14 cellular contexts compared by ENCODE assay signal in genomic region chr20:38617011-38617829, GRCh38. TPM values are rescaled to one million over a fixed set of nuclear protein-coding genes. Genes with fewer than 3 reads are reported as not detected.
DNase-seq lines count a peak whose midpoint lies in the region; ATAC-seq and TF ChIP-seq lines count a peak whose summit lies in the region.
"Had no signal": no experiment of that assay in that cellular context is flagged by ENCODE, and none has a peak within 500 bp of the region (broad histone marks: within the 10 kb centered on the region; RNA-seq: fewer than 3 reads in every experiment).

No MANE protein-coding gene starts in this region.

- no TSS peak for BruUV-seq in IMR-90 (replicated peaks; lab: Mats Ljungman, UMichigan)

- H2BK120ac ChIP-seq in IMR-90 (ENCODE audit: low read depth, low read length) (no peak overlapping the region), mesenchymal stem cell (ENCODE audit: low read depth, low read length) (no peak overlapping the region)

- no peak overlapping the region for H3K4me2 ChIP-seq in IMR-90 (ENCODE audit: low read depth, low read length)
- no peak overlapping the region for H3K4me2 ChIP-seq in mesenchymal stem cell (ENCODE audit: low read length, poor library complexity, severe bottlenecking)
- H3K4me2 ChIP-seq: BLaER1 had no signal

- H2BK5ac ChIP-seq in IMR-90 (ENCODE audit: low read depth, low read length, poor library complexity, severe bottlenecking): no peak overlapping the region
- peak overlapping the region; percentile 71 for H2BK5ac ChIP-seq in mesenchymal stem cell (ENCODE audit: low read depth, low read length, poor library complexity, severe bottlenecking)

- H3K36me3 ChIP-seq in IMR-90 (ENCODE audit: control insufficient read depth, insufficient read depth, low read length) (no peaks in the 10 kb centered on the region), brain microvascular endothelial cell (replicated peaks) (no peaks in the 10 kb centered on the region), mesenchymal stem cell (ENCODE audit: control insufficient read depth in 1 of 2, insufficient read depth in 2 of 2, low read depth in 1 of 2, low read length in 2 of 2) (no peaks in the 10 kb centered on the region)
- H3K36me3 ChIP-seq: adrenal gland, BLaER1 had no signal

- H4K91ac ChIP-seq in IMR-90 (ENCODE audit: insufficient read depth, low read depth, low read length): no peak overlapping the region
- no peak overlapping the region for H4K91ac ChIP-seq in mesenchymal stem cell (ENCODE audit: low read length)

- no peak for TF ChIP-seq RAD21 in IMR-90 (IDR thresholded peaks at IDR 0.05; ENCODE audit: low read length)

- no peak overlapping the region for H2BK15ac ChIP-seq in IMR-90 (ENCODE audit: low read depth, low read length)
- no peak overlapping the region for H2BK15ac ChIP-seq in mesenchymal stem cell (ENCODE audit: low read depth, poor library complexity, severe bottlenecking)

- no peaks in the 10 kb centered on the region for H4K20me1 ChIP-seq in IMR-90 (ENCODE audit: insufficient read depth, low read length)
- H4K20me1 ChIP-seq: BLaER1 had no signal

- no peak overlapping the region for H2AK9ac ChIP-seq in IMR-90 (replicated peaks; ENCODE audit: low read depth, low read length, poor library complexity)

- H3K79me1 ChIP-seq in IMR-90 (ENCODE audit: low read depth in 1 of 2, low read length in 2 of 2) (no peaks in the 10 kb centered on the region), mesenchymal stem cell (replicated peaks; ENCODE audit: low read length, poor library complexity, severe bottlenecking) (no peaks in the 10 kb centered on the region)

- H3K27me3 ChIP-seq in IMR-90 (ENCODE audit: control insufficient read depth, insufficient read depth, low read length) (peaks cover 25% of the 10 kb centered on the region), brain microvascular endothelial cell (replicated peaks) (peaks cover 18% of the 10 kb centered on the region), mesenchymal stem cell (ENCODE audit: control insufficient read depth in 1 of 2, insufficient read depth in 1 of 2, low read length in 2 of 2) (peaks cover 0 to 86% of the 10 kb centered on the region in 2 experiments)
- H3K27me3 ChIP-seq: BLaER1 had no signal

- TF ChIP-seq CTCF in IMR-90 (conservative IDR thresholded peaks at IDR 0.05; ENCODE audit: low read depth, low read length): no peak
- TF ChIP-seq CTCF in brain microvascular endothelial cell (IDR thresholded peaks at IDR 0.05; ENCODE audit: low read depth, low read length, missing control alignments): no peak

- in situ Hi-C loops in Caki2 (cut with HindIII; ENCODE audit: low pct_unique_long_range_greater_than_20kb, low sequenced_read_pairs): no loop called here
- in situ Hi-C loops in IMR-90 (cut with MboI; ENCODE audit: low sequenced_read_pairs): no loop called here
- in situ Hi-C loops in brain microvascular endothelial cell (cut with HindIII; ENCODE audit: low pct_ligation_motif_present, low sequenced_read_pairs): no loop called here

- POLR2A ChIA-PET in IMR-90 (lab: Charles Lee; ENCODE audit: unreplicated experiment): no interaction called here

- H3K9me3 ChIP-seq in IMR-90 (ENCODE audit: control insufficient read depth, insufficient read depth, low read length): no peaks in the 10 kb centered on the region
- no peaks in the 10 kb centered on the region for H3K9me3 ChIP-seq in mesenchymal stem cell (ENCODE audit: control insufficient read depth, low read length)
- H3K9me3 ChIP-seq: adrenal gland, BLaER1 had no signal

- peak; percentile 82 for DNase-seq in Caki2 (ENCODE audit: low read depth)
- DNase-seq in IMR-90: peak; percentile 36
- DNase-seq in brain microvascular endothelial cell: peak; percentile 37
- peak; percentile 8 for DNase-seq in mesenchymal stem cell
- no peak for DNase-seq in globus pallidus (ENCODE audit: low spot score)
- no peak for DNase-seq in mesenteric fat pad (ENCODE audit: low spot score)
- DNase-seq: adrenal gland, NCI-H1436, NCI-H69 had no signal

- no peak for TF ChIP-seq POLR2A in IMR-90 (IDR thresholded peaks at IDR 0.05; ENCODE audit: low read depth, low read length)

- CTCF ChIA-PET in IMR-90 (lab: Yijun Ruan, JAX): no interaction called here

- H3K4ac ChIP-seq in IMR-90 (ENCODE audit: low read depth, low read length) (no peak overlapping the region), mesenchymal stem cell (ENCODE audit: low read depth in 1 of 2, low read length in 2 of 2) (no peak overlapping the region)

- 69% methylated on average over 3 of the region's 16 CpGs; no CpG with 5 or more reads in 1 of the 2 experiments for WGBS in IMR-90 (ENCODE audit: extremely low coverage in 2 of 2, insufficient read length in 1 of 2), 2 experiments
- 64% methylated on average over 16 of the region's 16 CpGs for WGBS in mesenchymal stem cell

- H4K5ac ChIP-seq in IMR-90 (ENCODE audit: low read depth, low read length): no peak overlapping the region

- H3K9me1 ChIP-seq in IMR-90 (ENCODE audit: insufficient read depth, low read length): no peaks in the 10 kb centered on the region

- H2BK12ac ChIP-seq in mesenchymal stem cell (ENCODE audit: low read length in 2 of 2): no peak overlapping the region

- H3K9ac ChIP-seq in IMR-90 (ENCODE audit: low read depth, low read length): no peak overlapping the region
- no peak overlapping the region for H3K9ac ChIP-seq in mesenchymal stem cell (ENCODE audit: low read length)
- H3K9ac ChIP-seq: BLaER1, parathyroid adenoma had no signal

- ATAC-seq in IMR-90 (ENCODE audit: low read depth): peak; percentile 44
- ATAC-seq in GM21825 (IDR thresholded peaks at IDR 0.05; ENCODE audit: unreplicated experiment): no peak
- ATAC-seq in HG03045 (IDR thresholded peaks at IDR 0.05; ENCODE audit: unreplicated experiment): no peak

- H3K56ac ChIP-seq in IMR-90 (ENCODE audit: extremely low read depth, insufficient read depth, low read length): no peak overlapping the region

- no peak overlapping the region for H4K8ac ChIP-seq in IMR-90 (ENCODE audit: low read depth in 2 of 2, low read length in 2 of 2)
- H4K8ac ChIP-seq in mesenchymal stem cell (ENCODE audit: low read length): no peak overlapping the region

- no peak overlapping the region for H3K27ac ChIP-seq in IMR-90 (ENCODE audit: insufficient read depth, low read length)
- no peak overlapping the region for H3K27ac ChIP-seq in brain microvascular endothelial cell
- H3K27ac ChIP-seq in mesenchymal stem cell (ENCODE audit: low read length, poor library complexity, severe bottlenecking): peak overlapping the region; percentile 84
- H3K27ac ChIP-seq: adrenal gland, BLaER1, parathyroid adenoma had no signal

- H2AFZ ChIP-seq in IMR-90 (replicated peaks; ENCODE audit: low read length, poor library complexity) (no peak overlapping the region), mesenchymal stem cell (ENCODE audit: low read depth, low read length) (no peak overlapping the region)
- H2AFZ ChIP-seq: parathyroid adenoma had no signal

- H2BK20ac ChIP-seq in IMR-90 (ENCODE audit: low read depth, low read length): no peak overlapping the region

- dilution Hi-C loops in IMR-90 (cut with HindIII; ENCODE audit: low sequenced_read_pairs, unreplicated experiment): no loop called here

- no peak overlapping the region for H3K18ac ChIP-seq in IMR-90 (ENCODE audit: low read depth, low read length)
- H3K18ac ChIP-seq in mesenchymal stem cell (ENCODE audit: low read depth in 1 of 2, low read length in 2 of 2): no peak overlapping the region

- H3K4me3 ChIP-seq in IMR-90 (ENCODE audit: insufficient read depth, low read depth, low read length): no peak overlapping the region
- no peak overlapping the region for H3K4me3 ChIP-seq in brain microvascular endothelial cell (ENCODE audit: low read depth, low read length)
- no peak overlapping the region for H3K4me3 ChIP-seq in mesenchymal stem cell (ENCODE audit: insufficient read depth in 1 of 2, low read depth in 1 of 2, low read length in 2 of 2)
- H3K4me3 ChIP-seq: adrenal gland, BLaER1 had no signal

- intact Hi-C loops in IMR-90 (cut with micrococcal nuclease): no loop called here

- H2AK5ac ChIP-seq in IMR-90 (ENCODE audit: low read depth, low read length) (no peak overlapping the region), mesenchymal stem cell (ENCODE audit: low read length, severe bottlenecking) (peak overlapping the region; percentile 28)

- H3K14ac ChIP-seq in IMR-90 (replicated peaks; ENCODE audit: low read depth, low read length) (no peak overlapping the region), mesenchymal stem cell (ENCODE audit: low read length in 2 of 2) (no peak overlapping the region)

- H3K4me1 ChIP-seq in IMR-90 (ENCODE audit: control insufficient read depth, insufficient read depth, low read length) (no peaks in the 10 kb centered on the region), mesenchymal stem cell (ENCODE audit: control insufficient read depth, insufficient read depth, low read depth, low read length) (peaks cover 10% of the 10 kb centered on the region)
- H3K4me1 ChIP-seq: adrenal gland, BLaER1, parathyroid adenoma had no signal

- no peak overlapping the region for H3K23ac ChIP-seq in IMR-90 (ENCODE audit: low read depth, low read length)
- no peak overlapping the region for H3K23ac ChIP-seq in mesenchymal stem cell (ENCODE audit: low read length in 2 of 2)

TF ChIP-seq in IMR-90, 13 proteins besides CTCF, POLR2A, EP300 and RAD21 (continues in another document):
- TF ChIP-seq FOS (IDR thresholded peaks at IDR 0.05; ENCODE audit: low read depth, low read length) (no peak), MAFK (IDR thresholded peaks at IDR 0.05; ENCODE audit: low read depth, low read length) (no peak), RCOR1 (IDR thresholded peaks at IDR 0.05; ENCODE audit: insufficient replicate concordance, low read length) (no peak), MXI1 (IDR thresholded peaks at IDR 0.05; ENCODE audit: borderline replicate concordance, low read depth, low read length) (no peak), NFE2L2 (IDR thresholded peaks at IDR 0.05; ENCODE audit: low read depth, low read length) (no peak), BHLHE40 (IDR thresholded peaks at IDR 0.05; ENCODE audit: low read depth, low read length) (no peak), RFX5 (IDR thresholded peaks at IDR 0.05; ENCODE audit: low read depth, low read length) (no peak)

RNA-seq across cellular contexts. Expression of gene ARHGAP40, which starts 15.6 kb away (rescaled TPM):
- 3.2 and 4.3 TPM in 2 replicates for total RNA-seq in Caki2 (2014; rRNA removed; shearing (Covaris generic); ENCODE audit: low replicate concordance)
- not detected in 2 replicates for total RNA-seq in IMR-90 (2012; rRNA removed)
- polyA plus RNA-seq in IMR-90 (2012; rRNA removed): not detected in 2 replicates
- not detected in 2 replicates for polyA plus RNA-seq in IMR-90 (2012; cell fraction: cytosol; rRNA removed)
- not detected in 2 replicates for polyA plus RNA-seq in IMR-90 (2012; cell fraction: nucleus; rRNA removed; ENCODE audit: low replicate concordance)
- polyA plus RNA-seq in mesenchymal stem cell (2013, experiment 1 of 2): not detected
- polyA plus RNA-seq in mesenchymal stem cell (2013, experiment 2 of 2): not detected
- not detected for total RNA-seq in mesenteric fat pad
- total RNA-seq: adrenal gland, HT-29 had no signal

RNA-seq across cellular contexts. Expression of gene ADIG, which starts 36.2 kb away (rescaled TPM):
- not detected in 2 replicates for total RNA-seq in Caki2 (2014; rRNA removed; shearing (Covaris generic); ENCODE audit: low replicate concordance)
- total RNA-seq in IMR-90 (2012; rRNA removed) (not detected in 2 replicates), mesenteric fat pad (not detected)
- polyA plus RNA-seq in IMR-90 (2012; rRNA removed): not detected in 2 replicates
- not detected in 2 replicates for polyA plus RNA-seq in IMR-90 (2012; cell fraction: cytosol; rRNA removed)
- polyA plus RNA-seq in IMR-90 (2012; cell fraction: nucleus; rRNA removed; ENCODE audit: low replicate concordance): not detected in 2 replicates
- not detected for polyA plus RNA-seq in mesenchymal stem cell (2013, experiment 1 of 2)
- not detected for polyA plus RNA-seq in mesenchymal stem cell (2013, experiment 2 of 2)
- total RNA-seq: adrenal gland, HT-29 had no signal
- polyA plus RNA-seq: adrenal gland had no signal

Comparison
In these comparisons a context has a peak if more than half of its experiments do, and no peak if none do; other contexts are left out.
1. DNase-seq: peak in Caki2 (single experiment), IMR-90 (single experiment), brain microvascular endothelial cell (single experiment) and mesenchymal stem cell (single experiment); none in globus pallidus (single experiment) and mesenteric fat pad (single experiment).